In genomic region chr10:22655312-22655973, GRCh38 we compare ENCODE assay signal across 9 cellular contexts. TPM values are rescaled to one million over a fixed set of nuclear protein-coding genes. Genes with fewer than 3 reads are reported as not detected.
DNase-seq lines count a peak whose midpoint lies in the region; ATAC-seq, FAIRE-seq and TF ChIP-seq lines count a peak whose summit lies in the region.
"Had no signal": no experiment of that assay in that cellular context is flagged by ENCODE, and none has a peak within 500 bp of the region (broad histone marks: within the 10 kb centered on the region; RNA-seq: fewer than 3 reads in every experiment).

No MANE protein-coding gene starts in this region.

- peak overlapping the region; percentile 55 for H3K4me3 Mint-ChIP-seq in activated CD4-positive, alpha-beta T cell treated with anti-CD3 and anti-CD28 coated beads, Interleukin-2, amount 10 ng/mL, durations not matched to agents 7 days and 5 days

- intact Hi-C loops in gastrocnemius medialis (cut with DNase I; ENCODE audit: low total_unique reads) = no loop called here

- no peak overlapping the region for H3K27ac ChIP-seq in gastrocnemius medialis

- FAIRE-seq in GM19239 (lab: Jason Lieb, UNC) = peak; percentile 4
- no peak for FAIRE-seq in urothelium cell line (lab: Jason Lieb, UNC)

- H3K4me1 Mint-ChIP-seq in activated CD4-positive, alpha-beta T cell treated with anti-CD3 and anti-CD28 coated beads, Interleukin-2, amount 10 ng/mL, durations not matched to agents 7 days and 5 days = peaks cover 96% of the 10 kb centered on the region

- DNase-seq in AG08396 (ENCODE audit: low spot score) (peak; percentile 36), GM19239 (ENCODE audit: insufficient read length, low spot score) (no peak), foreskin fibroblast (peak; percentile 81 to 88), gastrocnemius medialis (no peak), urothelium cell line (ENCODE audit: low spot score) (no peak), globus pallidus (ENCODE audit: low spot score) (no peak)
- peak; percentile 64 for DNase-seq in activated CD4-positive, alpha-beta T cell treated with anti-CD3 and anti-CD28 coated beads, Interleukin-2, amount 10 ng/mL, durations not matched to agents 7 days and 5 days
- DNase-seq: NCI-H187 had no signal

- peaks cover 0 to 4% of the 10 kb centered on the region in 2 donors for H3K4me1 ChIP-seq in gastrocnemius medialis

- no peaks in the 10 kb centered on the region for H3K36me3 ChIP-seq in gastrocnemius medialis

- POLR2A ChIA-PET in activated CD4-positive, alpha-beta T cell treated with anti-CD3 and anti-CD28 coated beads, Interleukin-2, amount 10 ng/mL, durations not matched to agents 7 days and 5 days (lab: Charles Lee) = no interaction called here

- peaks cover 3% of the 10 kb centered on the region for H3K9me3 Mint-ChIP-seq in activated CD4-positive, alpha-beta T cell treated with anti-CD3 and anti-CD28 coated beads, Interleukin-2, amount 10 ng/mL, durations not matched to agents 7 days and 5 days

- TF ChIP-seq CTCF in foreskin fibroblast (IDR thresholded peaks at IDR 0.05; ENCODE audit: low read depth, low read length) = peak; percentile 8
- TF ChIP-seq CTCF in gastrocnemius medialis (IDR thresholded peaks at IDR 0.05 in 4 of 5, conservative IDR thresholded peaks at IDR 0.05 in 1 of 5) = no peak

- H3K4me3 ChIP-seq in foreskin fibroblast (ENCODE audit: low read depth in 1 of 2, low read length in 2 of 2) (no peak overlapping the region), gastrocnemius medialis (no peak overlapping the region)

- in situ Hi-C loops in gastrocnemius medialis (cut with MboI; ENCODE audit: low sequenced_read_pairs in 4 of 4) = no loop called here

- H3K27ac Mint-ChIP-seq in activated CD4-positive, alpha-beta T cell treated with anti-CD3 and anti-CD28 coated beads, Interleukin-2, amount 10 ng/mL, durations not matched to agents 7 days and 5 days = peak overlapping the region; percentile 88

- no peak for TF ChIP-seq POLR2A in gastrocnemius medialis (IDR thresholded peaks at IDR 0.05)

- peaks cover 55% of the 10 kb centered on the region for H3K36me3 Mint-ChIP-seq in activated CD4-positive, alpha-beta T cell treated with anti-CD3 and anti-CD28 coated beads, Interleukin-2, amount 10 ng/mL, durations not matched to agents 7 days and 5 days (ENCODE audit: low read depth)

- ATAC-seq in gastrocnemius medialis (no peak), HG03108 (IDR thresholded peaks at IDR 0.05; ENCODE audit: unreplicated experiment) (no peak)

- CTCF ChIA-PET in activated CD4-positive, alpha-beta T cell treated with anti-CD3 and anti-CD28 coated beads, Interleukin-2, amount 10 ng/mL, durations not matched to agents 7 days and 5 days (lab: Charles Lee) = interaction anchor here (0.8 to 2.6 kb wide), 8 partner anchors 9 to 98 kb away, joined by 3 to 12 read pairs (median 4); no protein-coding TSS in a partner anchor

- no peaks in the 10 kb centered on the region for H3K9me3 ChIP-seq in gastrocnemius medialis

- H3K27me3 Mint-ChIP-seq in activated CD4-positive, alpha-beta T cell treated with anti-CD3 and anti-CD28 coated beads, Interleukin-2, amount 10 ng/mL, durations not matched to agents 7 days and 5 days = no peaks in the 10 kb centered on the region

- no peaks in the 10 kb centered on the region for H3K27me3 ChIP-seq in gastrocnemius medialis

RNA-seq across cellular contexts. Expression of gene PIP4K2A, which starts 58.9 kb away (rescaled TPM):
- 100 to 1,000 TPM; 161 to 163 TPM for total RNA-seq in activated CD4-positive, alpha-beta T cell treated with anti-CD3 and anti-CD28 coated beads, Interleukin-2, amount 10 ng/mL, durations not matched to agents 7 days and 5 days
- 1 to 10 TPM; 3.9 to 7.5 (median 4.7) TPM for total RNA-seq in gastrocnemius medialis

Comparison
In these comparisons a context has a peak if more than half of its experiments do, and no peak if none do; other contexts are left out.
1. DNase-seq: peak in AG08396 (single experiment), activated CD4-positive, alpha-beta T cell treated with anti-CD3 and anti-CD28 coated beads, Interleukin-2, amount 10 ng/mL, durations not matched to agents 7 days and 5 days (single experiment) and foreskin fibroblast (2 of 2); none in GM19239 (single experiment), gastrocnemius medialis (0 of 2), urothelium cell line (single experiment) and globus pallidus (single experiment).
2. RNA of gene PIP4K2A, which starts 58.9 kb away (total RNA-seq): 161 to 163 TPM in activated CD4-positive, alpha-beta T cell treated with anti-CD3 and anti-CD28 coated beads, Interleukin-2, amount 10 ng/mL, durations not matched to agents 7 days and 5 days; 3.9 to 7.5 TPM in gastrocnemius medialis; every median in the first group is over 10 times any median in the second.